Comparison of ENCODE assay signal across 10 cellular contexts in the genomic region with DNA sequence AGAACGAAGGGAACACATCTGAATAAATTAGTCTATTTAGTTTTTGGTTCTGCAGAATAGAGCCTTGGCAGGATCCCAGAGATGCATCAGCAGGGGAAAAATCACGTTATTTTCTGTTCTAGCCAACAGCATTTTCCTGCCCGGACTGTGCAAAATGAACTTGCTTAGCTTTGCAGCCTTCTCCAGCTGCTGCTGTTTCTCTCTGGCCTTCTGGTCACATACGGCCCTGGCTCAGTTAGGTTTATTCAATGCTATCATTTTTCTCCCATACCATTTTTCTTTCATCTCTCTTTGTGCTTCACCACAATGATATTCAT.
DNase-seq lines count a peak whose midpoint lies in the region; ATAC-seq and TF ChIP-seq lines count a peak whose summit lies in the region.
"Had no signal": no experiment of that assay in that cellular context is flagged by ENCODE, and none has a peak within 500 bp of the region (broad histone marks: within the 10 kb centered on the region; RNA-seq: fewer than 3 reads in every experiment).

No MANE protein-coding gene starts in this region.

- H3K27ac ChIP-seq in OCI-LY3 (ENCODE audit: low read length) (no peak overlapping the region), mesendoderm (ENCODE audit: low read depth, low read length) (no peak overlapping the region)

- no peak overlapping the region for H2BK5ac ChIP-seq in mesendoderm (ENCODE audit: low read length)

- H3K27me3 ChIP-seq in OCI-LY3 (ENCODE audit: low read depth, low read length), result no peaks in the 10 kb centered on the region
- no peaks in the 10 kb centered on the region for H3K27me3 ChIP-seq in mesendoderm (ENCODE audit: insufficient read depth, low read length, poor library complexity)

- H3K9me3 Mint-ChIP-seq in activated CD4-positive, alpha-beta T cell treated with anti-CD3 and anti-CD28 coated beads, Interleukin-2, amount 10 ng/mL, durations not matched to agents 24 days and 14 days, result peaks cover 12% of the 10 kb centered on the region

- peak overlapping the region; percentile 77 for H3K4me3 Mint-ChIP-seq in activated CD4-positive, alpha-beta T cell treated with anti-CD3 and anti-CD28 coated beads, Interleukin-2, amount 10 ng/mL, durations not matched to agents 24 days and 14 days

- peaks cover 2% of the 10 kb centered on the region for H3K27me3 Mint-ChIP-seq in activated CD4-positive, alpha-beta T cell treated with anti-CD3 and anti-CD28 coated beads, Interleukin-2, amount 10 ng/mL, durations not matched to agents 24 days and 14 days

- no peaks in the 10 kb centered on the region for H3K79me2 ChIP-seq in OCI-LY3 (ENCODE audit: low read length)
- no peaks in the 10 kb centered on the region for H3K79me2 ChIP-seq in mesendoderm (ENCODE audit: control insufficient read depth, insufficient read depth, low read length)

- no peak overlapping the region for H2AFZ ChIP-seq in OCI-LY3 (ENCODE audit: low read depth, low read length)

- no peak for DNase-seq in activated CD4-positive, alpha-beta T cell treated with anti-CD3 and anti-CD28 coated beads, Interleukin-2, amount 10 ng/mL, durations not matched to agents 24 days and 14 days
- no peak for DNase-seq in activated CD4-positive, alpha-beta T cell treated with anti-CD3 and anti-CD28 coated beads for 1 hour
- DNase-seq in fibroblast of pulmonary artery (ENCODE audit: low read depth), result peak; percentile 36
- peak; percentile 21 for DNase-seq in smooth muscle cell of the brain vasculature (ENCODE audit: low read depth, low spot score)
- DNase-seq in mesendoderm, result no peak
- DNase-seq: activated effector memory CD4-positive, alpha-beta T cell treated with anti-CD3 and anti-CD28 coated beads, Interleukin-2, amount 50 U/mL, for 16 hours; effector CD8-positive, alpha-beta T cell had no signal

- no CpG with 5 or more reads among the region's 4 CpGs for WGBS in mesendoderm (ENCODE audit: extremely low coverage, insufficient coverage, low lambda C conversion rate)

- H3K4me1 ChIP-seq in OCI-LY3 (ENCODE audit: low read length) (peaks cover 25% of the 10 kb centered on the region), mesendoderm (ENCODE audit: control insufficient read depth, low read depth, low read length) (no peaks in the 10 kb centered on the region)

- H2BK120ac ChIP-seq in mesendoderm (ENCODE audit: low read depth, low read length), result no peak overlapping the region

- H3K18ac ChIP-seq in mesendoderm (ENCODE audit: low read length), result no peak overlapping the region

- H3K4me2 ChIP-seq in OCI-LY3 (ENCODE audit: low read length), result peak overlapping the region; percentile 83
- H3K4me2 ChIP-seq in mesendoderm (ENCODE audit: low read length), result no peak overlapping the region

- H3K4me3 ChIP-seq in OCI-LY3 (ENCODE audit: low read length) (peak overlapping the region; percentile 59), fibroblast of pulmonary artery (replicated peaks; ENCODE audit: low read depth, low read length) (no peak overlapping the region), mesendoderm (ENCODE audit: low read length) (no peak overlapping the region)

- H3K23ac ChIP-seq in mesendoderm (ENCODE audit: low read length), result no peak overlapping the region

- H3K9ac ChIP-seq in OCI-LY3 (ENCODE audit: low read length) (no peak overlapping the region), mesendoderm (ENCODE audit: low read length) (no peak overlapping the region)

- intact Hi-C loops in activated CD4-positive, alpha-beta T cell treated with anti-CD3 and anti-CD28 coated beads, Interleukin-2, amount 10 ng/mL, durations not matched to agents 24 days and 14 days (cut with micrococcal nuclease), result loop anchor here (1.0 to 10.0 kb wide), 9 partner anchors 11 to 1249 kb away; a partner anchor contains a TSS

- ATAC-seq in HG03039 (IDR thresholded peaks at IDR 0.05; ENCODE audit: unreplicated experiment) (no peak), GM21515 (IDR thresholded peaks at IDR 0.05; ENCODE audit: unreplicated experiment) (no peak)

- no peak overlapping the region for H4K5ac ChIP-seq in mesendoderm (ENCODE audit: low read length)

- H3K36me3 Mint-ChIP-seq in activated CD4-positive, alpha-beta T cell treated with anti-CD3 and anti-CD28 coated beads, Interleukin-2, amount 10 ng/mL, durations not matched to agents 24 days and 14 days (ENCODE audit: low read depth), result no peaks in the 10 kb centered on the region

- no peak overlapping the region for H2AK5ac ChIP-seq in mesendoderm (ENCODE audit: low read length)

- H3K56ac ChIP-seq in mesendoderm (ENCODE audit: low read length), result no peak overlapping the region

- no peaks in the 10 kb centered on the region for H4K20me1 ChIP-seq in OCI-LY3 (ENCODE audit: insufficient read depth, low read length)

- H3K79me1 ChIP-seq in mesendoderm (ENCODE audit: low read length), result no peaks in the 10 kb centered on the region

- TF ChIP-seq CTCF in OCI-LY3 (IDR thresholded peaks at IDR 0.05; ENCODE audit: low read depth, low read length), result no peak
- TF ChIP-seq CTCF in fibroblast of pulmonary artery (IDR thresholded peaks at IDR 0.05; ENCODE audit: low read length, missing control alignments), result no peak

- H2BK15ac ChIP-seq in mesendoderm (replicated peaks; ENCODE audit: low read depth), result no peak overlapping the region

- H4K8ac ChIP-seq in mesendoderm (ENCODE audit: low read depth, low read length), result no peak overlapping the region

- H3K4me1 Mint-ChIP-seq in activated CD4-positive, alpha-beta T cell treated with anti-CD3 and anti-CD28 coated beads, Interleukin-2, amount 10 ng/mL, durations not matched to agents 24 days and 14 days, result peaks cover 47% of the 10 kb centered on the region

- H3K36me3 ChIP-seq in OCI-LY3 (replicated peaks; ENCODE audit: low read depth, low read length) (no peaks in the 10 kb centered on the region), mesendoderm (ENCODE audit: control insufficient read depth, insufficient read depth, low read length) (no peaks in the 10 kb centered on the region)

- peak overlapping the region; percentile 91 for H3K27ac Mint-ChIP-seq in activated CD4-positive, alpha-beta T cell treated with anti-CD3 and anti-CD28 coated beads, Interleukin-2, amount 10 ng/mL, durations not matched to agents 24 days and 14 days

- no peak overlapping the region for H3K4ac ChIP-seq in mesendoderm (ENCODE audit: low read depth, low read length)

- no peaks in the 10 kb centered on the region for H3K9me3 ChIP-seq in OCI-LY3 (ENCODE audit: insufficient read depth, low read length)

Comparison
In these comparisons a context has a peak if more than half of its experiments do, and no peak if none do; other contexts are left out.
1. DNase-seq: peak in fibroblast of pulmonary artery (single experiment) and smooth muscle cell of the brain vasculature (single experiment); none in activated CD4-positive, alpha-beta T cell treated with anti-CD3 and anti-CD28 coated beads, Interleukin-2, amount 10 ng/mL, durations not matched to agents 24 days and 14 days (single experiment), activated CD4-positive, alpha-beta T cell treated with anti-CD3 and anti-CD28 coated beads for 1 hour (single experiment) and mesendoderm (single experiment).